In genomic region chr4:169745291-169745690, GRCh38 we compare ENCODE assay signal across 20 cellular contexts. TPM values are rescaled to one million over a fixed set of nuclear protein-coding genes. Genes with fewer than 3 reads are reported as not detected.
DNase-seq lines count a peak whose midpoint lies in the region; ATAC-seq, FAIRE-seq and TF ChIP-seq lines count a peak whose summit lies in the region.
"Had no signal": no experiment of that assay in that cellular context is flagged by ENCODE, and none has a peak within 500 bp of the region (broad histone marks: within the 10 kb centered on the region; RNA-seq: fewer than 3 reads in every experiment).

No MANE protein-coding gene starts in this region.

- H3K27ac ChIP-seq in mammary epithelial cell (ENCODE audit: insufficient read depth, low read depth, low read length) (no peak overlapping the region), tibial artery (no peak overlapping the region)
- H3K27ac ChIP-seq: BLaER1, HL-60 had no signal

- no peak overlapping the region for H3K4me2 ChIP-seq in mammary epithelial cell (ENCODE audit: insufficient read depth, low read depth, low read length)
- H3K4me2 ChIP-seq: BLaER1 had no signal

- H3K4me1 ChIP-seq in mammary epithelial cell (ENCODE audit: insufficient read depth, low read length) (no peaks in the 10 kb centered on the region), tibial artery (no peaks in the 10 kb centered on the region)
- H3K4me1 ChIP-seq: BLaER1, HAP-1 had no signal

- no peak for ATAC-seq in HG03139 (IDR thresholded peaks at IDR 0.05; ENCODE audit: unreplicated experiment)

- no peak overlapping the region for H3K4me3 ChIP-seq in AG09309 (ENCODE audit: control insufficient read depth, low read depth, low read length)
- no peak overlapping the region for H3K4me3 ChIP-seq in mammary epithelial cell (replicated peaks in 1 of 3; ENCODE audit: insufficient read depth in 1 of 3, low read depth in 2 of 3, low read length in 3 of 3)
- H3K4me3 ChIP-seq in tibial artery: no peak overlapping the region
- H3K4me3 ChIP-seq: BLaER1, esophagus squamous epithelium, HAP-1 had no signal

- CTCF ChIA-PET in mammary epithelial cell (lab: Charles Lee; ENCODE audit: low non-redundant PET): no interaction called here

- H3K27me3 ChIP-seq in mammary epithelial cell (ENCODE audit: insufficient read depth, low read length) (no peaks in the 10 kb centered on the region), tibial artery (no peaks in the 10 kb centered on the region)
- H3K27me3 ChIP-seq: BLaER1, esophagus squamous epithelium had no signal

- H3K79me2 ChIP-seq in mammary epithelial cell (ENCODE audit: insufficient read depth, low read length): no peaks in the 10 kb centered on the region

- intact Hi-C loops in mammary epithelial cell (cut with micrococcal nuclease) (no loop called here), posterior vena cava (cut with DNase I) (no loop called here), tibial artery (cut with DNase I; ENCODE audit: low total_unique reads) (no loop called here)

- H3K9me3 ChIP-seq in mammary epithelial cell (replicated peaks; ENCODE audit: insufficient read depth, low read length): no peaks in the 10 kb centered on the region
- H3K9me3 ChIP-seq in tibial artery: no peaks in the 10 kb centered on the region
- H3K9me3 ChIP-seq: BLaER1, esophagus squamous epithelium, HAP-1 had no signal

- no peaks in the 10 kb centered on the region for H3K36me3 ChIP-seq in mammary epithelial cell (ENCODE audit: insufficient read depth, low read length)
- peaks cover 5 to 35% (median 23%) of the 10 kb centered on the region in 3 donors for H3K36me3 ChIP-seq in tibial artery

- DNase-seq in AG09309 (ENCODE audit: low read depth): peak; percentile 24
- DNase-seq in HTR-8/SVneo (ENCODE audit: insufficient read length, low spot score): no peak
- DNase-seq in mammary epithelial cell: peak; percentile 60
- DNase-seq in kidney tubule cell (ENCODE audit: low spot score): peak; percentile 20
- no peak for DNase-seq in posterior vena cava (ENCODE audit: low spot score)
- DNase-seq in NAMALWA (ENCODE audit: low spot score): no peak
- no peak for DNase-seq in tibial artery
- DNase-seq: activated CD8-positive, alpha-beta memory T cell treated with anti-CD3 and anti-CD28 coated beads, Interleukin-2, amount 50 U/mL, for 4 hours; DMS79 treated with DMSO at 0.1 percent for 48 hours; esophagus squamous epithelium; mesendoderm; NCI-H187; NCI-H524 treated with DMSO at 0.1 percent for 48 hours; stimulated activated naive CD4-positive, alpha-beta T cell; T-helper 1 cell had no signal

- no peaks in the 10 kb centered on the region for H4K20me1 ChIP-seq in mammary epithelial cell (ENCODE audit: insufficient read depth, low read length)
- H4K20me1 ChIP-seq: BLaER1 had no signal

- no peak overlapping the region for H3K9ac ChIP-seq in mammary epithelial cell (ENCODE audit: insufficient read depth, low read length)
- H3K9ac ChIP-seq: BLaER1 had no signal

- dilution Hi-C loops in mammary epithelial cell (cut with HindIII; ENCODE audit: low sequenced_read_pairs): no loop called here

- in situ Hi-C loops in mammary epithelial cell (cut with MboI; ENCODE audit: low sequenced_read_pairs in 2 of 2): no loop called here

- BruUV-seq in mammary epithelial cell (replicated peaks; lab: Mats Ljungman, UMichigan): no TSS peak

- H2AFZ ChIP-seq in mammary epithelial cell (ENCODE audit: low read depth, low read length): no peak overlapping the region

- FAIRE-seq in HTR-8/SVneo (lab: Jason Lieb, UNC): peak; percentile 42
- FAIRE-seq: RCC 7860 had no signal

- WGBS in mammary epithelial cell (ENCODE audit: low coverage, missing lambda C conversion rate): no CpG with 5 or more reads among the region's 1 CpG

- TF ChIP-seq CTCF in AG09309 (IDR thresholded peaks at IDR 0.05; ENCODE audit: control insufficient read depth, insufficient read depth, low read depth, low read length, missing control alignments): no peak
- TF ChIP-seq CTCF in mammary epithelial cell (conservative IDR thresholded peaks at IDR 0.05 in 1 of 2, IDR thresholded peaks at IDR 0.05 in 1 of 2; ENCODE audit: extremely low read depth in 1 of 2, insufficient read depth in 1 of 2, low read depth in 1 of 2, low read length in 2 of 2): no peak
- TF ChIP-seq CTCF in tibial artery (IDR thresholded peaks at IDR 0.05): no peak

RNA-seq across cellular contexts. Expression of gene HPF1, which starts 12.5 kb away (rescaled TPM):
- 10 to 100 TPM; 14.7 to 20.0 TPM for total RNA-seq in mammary epithelial cell
- polyA plus RNA-seq in mammary epithelial cell: 14.9 TPM
- 10.5 TPM for polyA minus RNA-seq in mammary epithelial cell
- total RNA-seq in posterior vena cava: 10 to 100 TPM; 22.3 to 23.0 TPM

Comparison
In these comparisons a context has a peak if more than half of its experiments do, and no peak if none do; other contexts are left out.
1. DNase-seq: peak in AG09309 (single experiment), mammary epithelial cell (single experiment) and kidney tubule cell (single experiment); none in HTR-8/SVneo (single experiment), posterior vena cava (single experiment), NAMALWA (single experiment) and tibial artery (0 of 2).